ENCODE assay signal across 19 cellular contexts in genomic region chr11:2427721-2428321, GRCh38. TPM values are rescaled to one million over a fixed set of nuclear protein-coding genes. Genes with fewer than 3 reads are reported as not detected.
DNase-seq lines count a peak whose midpoint lies in the region; ATAC-seq and TF ChIP-seq lines count a peak whose summit lies in the region.
"Had no signal": no experiment of that assay in that cellular context is flagged by ENCODE, and none has a peak within 500 bp of the region (broad histone marks: within the 10 kb centered on the region; RNA-seq: fewer than 3 reads in every experiment).

No MANE protein-coding gene starts in this region.

- H3K4me3 ChIP-seq in DND-41 (ENCODE audit: low read depth in 1 of 2, low read length in 2 of 2), result no peak overlapping the region
- H3K4me3 ChIP-seq in IMR-90 (ENCODE audit: insufficient read depth, low read depth, low read length), result no peak overlapping the region
- H3K4me3 ChIP-seq in Caco-2 (ENCODE audit: low read depth, low read length), result no peak overlapping the region
- no peak overlapping the region for H3K4me3 ChIP-seq in SJCRH30
- H3K4me3 ChIP-seq: ascending aorta, dorsolateral prefrontal cortex, neural progenitor cell, prostate gland, SK-N-MC, upper lobe of left lung had no signal

- no peak overlapping the region for H2BK20ac ChIP-seq in IMR-90 (ENCODE audit: low read depth, low read length)

- no peak overlapping the region for H3K4me3 Mint-ChIP-seq in Caco-2 (ENCODE audit: unreplicated experiment)
- H3K4me3 Mint-ChIP-seq: activated T-helper 17 cell treated with anti-CD3 and anti-CD28 coated beads, Interleukin-2, amount 50 U/mL, for 72 hours; IgD-negative memory B cell; neural progenitor cell had no signal

- H4K5ac ChIP-seq in IMR-90 (ENCODE audit: low read depth, low read length), result no peak overlapping the region

- H3K36me3 ChIP-seq in DND-41 (ENCODE audit: insufficient read depth, low read length), result no peaks in the 10 kb centered on the region
- no peaks in the 10 kb centered on the region for H3K36me3 ChIP-seq in IMR-90 (ENCODE audit: control insufficient read depth, insufficient read depth, low read length)
- H3K36me3 ChIP-seq in Caco-2 (ENCODE audit: control insufficient read depth, insufficient read depth, low read length), result no peaks in the 10 kb centered on the region
- no peaks in the 10 kb centered on the region for H3K36me3 ChIP-seq in SJCRH30
- H3K36me3 ChIP-seq: ascending aorta, neural progenitor cell, prostate gland, upper lobe of left lung had no signal

- no peak overlapping the region for H4K91ac ChIP-seq in IMR-90 (ENCODE audit: insufficient read depth, low read depth, low read length)

- H3K9me3 ChIP-seq in DND-41 (ENCODE audit: insufficient read depth, low read length, severe bottlenecking), result no peaks in the 10 kb centered on the region
- no peaks in the 10 kb centered on the region for H3K9me3 ChIP-seq in IMR-90 (ENCODE audit: control insufficient read depth, insufficient read depth, low read length)
- no peaks in the 10 kb centered on the region for H3K9me3 ChIP-seq in Caco-2
- H3K9me3 ChIP-seq in SJCRH30 (replicated peaks), result no peaks in the 10 kb centered on the region
- H3K9me3 ChIP-seq: ascending aorta, prostate gland, upper lobe of left lung had no signal

- H3K14ac ChIP-seq in IMR-90 (replicated peaks; ENCODE audit: low read depth, low read length), result no peak overlapping the region

- ATAC-seq in DND-41 (ENCODE audit: insufficient read depth, low read depth) (0 out of 3 replicates have a peak, but pooled peaks have one; percentile 25), IMR-90 (ENCODE audit: low read depth) (peak; percentile 13; the same call in 1 of the 2 replicates), foreskin keratinocyte (peak; percentile 6)

- H3K27me3 ChIP-seq in DND-41 (ENCODE audit: insufficient read depth, low read length, poor library complexity), result no peaks in the 10 kb centered on the region
- peaks cover 11% of the 10 kb centered on the region; the same call in 1 of the 2 replicates for H3K27me3 ChIP-seq in IMR-90 (ENCODE audit: control insufficient read depth, insufficient read depth, low read length)
- H3K27me3 ChIP-seq in foreskin keratinocyte, result no peaks in the 10 kb centered on the region
- H3K27me3 ChIP-seq in Caco-2 (replicated peaks; ENCODE audit: control insufficient read depth, insufficient read depth, low read length), result no peaks in the 10 kb centered on the region
- no peaks in the 10 kb centered on the region; the same call in 1 of the 2 replicates for H3K27me3 ChIP-seq in SJCRH30
- H3K27me3 ChIP-seq: ascending aorta, neural progenitor cell, upper lobe of left lung had no signal

- POLR2A ChIA-PET in IMR-90 (lab: Charles Lee; ENCODE audit: unreplicated experiment) (no interaction called here), Caco-2 (lab: Charles Lee) (no interaction called here)

- no peak overlapping the region for H3K27ac Mint-ChIP-seq in Caco-2 (ENCODE audit: unreplicated experiment)
- H3K27ac Mint-ChIP-seq: activated naive CD4-positive, alpha-beta T cell treated with anti-CD3 and anti-CD28 coated beads, Interleukin-2, amount 50 U/mL, for 72 hours; activated T-helper 17 cell treated with anti-CD3 and anti-CD28 coated beads, Interleukin-2, amount 50 U/mL, for 72 hours; IgD-negative memory B cell; neural progenitor cell had no signal

- H3K4ac ChIP-seq in IMR-90 (ENCODE audit: low read depth, low read length), result no peak overlapping the region

- BruUV-seq in IMR-90 (replicated peaks; lab: Mats Ljungman, UMichigan) (no TSS peak), Caco-2 (replicated peaks; lab: Mats Ljungman, UMichigan) (no TSS peak)

- no peak overlapping the region for H2AK9ac ChIP-seq in IMR-90 (replicated peaks; ENCODE audit: low read depth, low read length, poor library complexity)

- H2AFZ ChIP-seq in DND-41 (ENCODE audit: low read depth, low read length) (no peak overlapping the region), IMR-90 (replicated peaks; ENCODE audit: low read length, poor library complexity) (peak overlapping the region; percentile 26)
- H2AFZ ChIP-seq: neural progenitor cell had no signal

- no peak overlapping the region for H3K23ac ChIP-seq in IMR-90 (ENCODE audit: low read depth, low read length)

- H2AK5ac ChIP-seq in IMR-90 (ENCODE audit: low read depth, low read length), result no peak overlapping the region

- intact Hi-C loops in IMR-90 (cut with micrococcal nuclease), result loop anchor here (1.0 kb wide), 1 partner anchor 460 kb away; no protein-coding TSS in a partner anchor
- intact Hi-C loops in Caco-2 (cut with micrococcal nuclease; ENCODE audit: unreplicated experiment), result loop anchor here (1.0 to 5.0 kb wide), 2 partner anchors 103 to 459 kb away; partner anchors contain the start of gene CDKN1C

- H2BK15ac ChIP-seq in IMR-90 (ENCODE audit: low read depth, low read length), result no peak overlapping the region

- no peaks in the 10 kb centered on the region for H3K79me1 ChIP-seq in IMR-90 (ENCODE audit: low read depth in 1 of 2, low read length in 2 of 2)

- no peak overlapping the region for H3K9ac ChIP-seq in DND-41 (ENCODE audit: low read depth, low read length)
- no peak overlapping the region for H3K9ac ChIP-seq in IMR-90 (ENCODE audit: low read depth, low read length)
- H3K9ac ChIP-seq: neural progenitor cell had no signal

- H3K56ac ChIP-seq in IMR-90 (ENCODE audit: extremely low read depth, insufficient read depth, low read length), result no peak overlapping the region

- DNase-seq in DND-41, result no peak
- no peak for DNase-seq in IMR-90
- DNase-seq in foreskin keratinocyte, result no peak
- no peak for DNase-seq in KG1 (lab: John Stamatoyannopoulos, UW)
- no peak for DNase-seq in Caco-2
- DNase-seq in SJCRH30, result no peak

- 80% methylated on average over 5 of the region's 12 CpGs; no CpG with 5 or more reads in 1 of the 2 experiments for WGBS in IMR-90 (ENCODE audit: extremely low coverage in 2 of 2, insufficient read length in 1 of 2), 2 experiments

- no peaks in the 10 kb centered on the region for H3K9me3 Mint-ChIP-seq in Caco-2 (ENCODE audit: unreplicated experiment)
- H3K9me3 Mint-ChIP-seq: activated naive CD4-positive, alpha-beta T cell treated with anti-CD3 and anti-CD28 coated beads, Interleukin-2, amount 50 U/mL, for 72 hours; activated T-helper 17 cell treated with anti-CD3 and anti-CD28 coated beads, Interleukin-2, amount 50 U/mL, for 72 hours; IgD-negative memory B cell; neural progenitor cell had no signal

- H3K79me2 ChIP-seq in DND-41 (ENCODE audit: insufficient read depth, low read length), result no peaks in the 10 kb centered on the region

- TF ChIP-seq POLR2A in IMR-90 (IDR thresholded peaks at IDR 0.05; ENCODE audit: low read depth, low read length), result no peak

- H4K8ac ChIP-seq in IMR-90 (ENCODE audit: low read depth in 2 of 2, low read length in 2 of 2), result no peak overlapping the region

- H2BK120ac ChIP-seq in IMR-90 (ENCODE audit: low read depth, low read length), result no peak overlapping the region

- no peaks in the 10 kb centered on the region for H4K20me1 ChIP-seq in DND-41 (ENCODE audit: insufficient read depth, low read length)
- no peaks in the 10 kb centered on the region for H4K20me1 ChIP-seq in IMR-90 (ENCODE audit: insufficient read depth, low read length)

- H3K4me1 Mint-ChIP-seq in Caco-2 (ENCODE audit: low read depth, unreplicated experiment), result no peaks in the 10 kb centered on the region
- H3K4me1 Mint-ChIP-seq: activated T-helper 17 cell treated with anti-CD3 and anti-CD28 coated beads, Interleukin-2, amount 50 U/mL, for 72 hours; IgD-negative memory B cell; neural progenitor cell had no signal

- in situ Hi-C loops in IMR-90 (cut with MboI; ENCODE audit: low sequenced_read_pairs), result loop anchor here (5.0 to 10.0 kb wide), 2 partner anchors 104 to 467 kb away; no protein-coding TSS in a partner anchor

- dilution Hi-C loops in IMR-90 (cut with HindIII; ENCODE audit: low sequenced_read_pairs, unreplicated experiment), result no loop called here

- no peaks in the 10 kb centered on the region for H3K4me1 ChIP-seq in DND-41 (ENCODE audit: insufficient read depth, low read length)
- no peaks in the 10 kb centered on the region for H3K4me1 ChIP-seq in IMR-90 (ENCODE audit: control insufficient read depth, insufficient read depth, low read length)
- H3K4me1 ChIP-seq in foreskin keratinocyte, result no peaks in the 10 kb centered on the region
- H3K4me1 ChIP-seq in Caco-2, result no peaks in the 10 kb centered on the region
- no peaks in the 10 kb centered on the region for H3K4me1 ChIP-seq in SJCRH30
- H3K4me1 ChIP-seq: ascending aorta, neural progenitor cell, prostate gland, upper lobe of left lung had no signal

- no peaks in the 10 kb centered on the region for H3K36me3 Mint-ChIP-seq in Caco-2 (ENCODE audit: insufficient read depth, unreplicated experiment)
- H3K36me3 Mint-ChIP-seq: activated naive CD4-positive, alpha-beta T cell treated with anti-CD3 and anti-CD28 coated beads, Interleukin-2, amount 50 U/mL, for 72 hours; IgD-negative memory B cell; neural progenitor cell had no signal

- H2BK5ac ChIP-seq in IMR-90 (ENCODE audit: low read depth, low read length, poor library complexity, severe bottlenecking), result no peak overlapping the region

- H3K27me3 Mint-ChIP-seq in Caco-2 (ENCODE audit: insufficient read depth, unreplicated experiment), result no peaks in the 10 kb centered on the region
- H3K27me3 Mint-ChIP-seq: activated T-helper 17 cell treated with anti-CD3 and anti-CD28 coated beads, Interleukin-2, amount 50 U/mL, for 72 hours; IgD-negative memory B cell had no signal

- H3K4me2 ChIP-seq in DND-41 (ENCODE audit: insufficient read depth, low read length) (no peak overlapping the region), IMR-90 (ENCODE audit: low read depth, low read length) (no peak overlapping the region)
- H3K4me2 ChIP-seq: neural progenitor cell had no signal

- TF ChIP-seq RAD21 in IMR-90 (IDR thresholded peaks at IDR 0.05; ENCODE audit: low read length), result no peak

- H3K9me1 ChIP-seq in IMR-90 (ENCODE audit: insufficient read depth, low read length), result no peaks in the 10 kb centered on the region

- no peak overlapping the region for H3K18ac ChIP-seq in IMR-90 (ENCODE audit: low read depth, low read length)

- CTCF ChIA-PET in IMR-90 (lab: Yijun Ruan, JAX) (interaction anchor here (0.7 to 1.0 kb wide), 3 partner anchors 103 to 464 kb away, joined by 3 to 4 read pairs (median 4); no protein-coding TSS in a partner anchor), Caco-2 (lab: Charles Lee) (interaction anchor here (0.8 to 3.1 kb wide), 2 partner anchors 104 to 125 kb away, joined by 3 to 31 read pairs; no protein-coding TSS in a partner anchor)

- TF ChIP-seq CTCF in DND-41 (IDR thresholded peaks at IDR 0.05; ENCODE audit: borderline replicate concordance, extremely low read depth, low read length, poor library complexity, severe bottlenecking) (no peak), IMR-90 (conservative IDR thresholded peaks at IDR 0.05; ENCODE audit: low read depth, low read length) (no peak), foreskin keratinocyte (conservative IDR thresholded peaks at IDR 0.05) (no peak), Caco-2 (IDR thresholded peaks at IDR 0.05; ENCODE audit: insufficient read depth in 1 of 2, low read depth in 1 of 2, low read length in 1 of 2, severe bottlenecking in 1 of 2, unreplicated experiment in 1 of 2) (no peak)

- H3K27ac ChIP-seq in DND-41 (ENCODE audit: low read length), result no peak overlapping the region
- no peak overlapping the region for H3K27ac ChIP-seq in IMR-90 (ENCODE audit: insufficient read depth, low read length)
- no peak overlapping the region for H3K27ac ChIP-seq in foreskin keratinocyte
- no peak overlapping the region for H3K27ac ChIP-seq in SJCRH30
- H3K27ac ChIP-seq: ascending aorta, dorsolateral prefrontal cortex, neural progenitor cell, prostate gland, SK-N-MC, upper lobe of left lung had no signal

RNA-seq across cellular contexts. Expression of gene TRPM5, which starts 16.5 kb away (rescaled TPM):
- not detected in 2 replicates for total RNA-seq in IMR-90 (2012; rRNA removed)
- polyA plus RNA-seq in IMR-90 (2012; rRNA removed), result not detected in 2 replicates
- not detected in 2 replicates for polyA plus RNA-seq in IMR-90 (2012; cell fraction: cytosol; rRNA removed)
- 0.02 TPM in 1 of 2 replicates, not detected in the other for polyA plus RNA-seq in IMR-90 (2012; cell fraction: nucleus; rRNA removed; ENCODE audit: low replicate concordance)
- not detected in 2 replicates for total RNA-seq in foreskin keratinocyte
- not detected in 2 replicates for polyA plus RNA-seq in foreskin keratinocyte
- total RNA-seq in Caco-2 (2022), result not detected in 2 replicates
- not detected in 2 replicates for total RNA-seq in SJCRH30 (2014; rRNA removed; shearing (Covaris generic))
- total RNA-seq: activated naive CD4-positive, alpha-beta T cell treated with anti-CD3 and anti-CD28 coated beads, Interleukin-2, amount 50 U/mL, for 72 hours; activated T-helper 17 cell treated with anti-CD3 and anti-CD28 coated beads, Interleukin-2, amount 50 U/mL, for 72 hours; ascending aorta; lung microvascular endothelial cell; M059J; RPMI7951; upper lobe of left lung had no signal
- polyA plus RNA-seq: IgD-negative memory B cell, keratinocyte had no signal

RNA-seq across cellular contexts. Expression of gene KCNQ1, which starts 17.0 kb away (rescaled TPM):
- not detected in 2 replicates for total RNA-seq in IMR-90 (2012; rRNA removed)
- 0.07 TPM in 1 of 2 replicates, not detected in the other for polyA plus RNA-seq in IMR-90 (2012; rRNA removed)
- 0.02 TPM in 1 of 2 replicates, not detected in the other for polyA plus RNA-seq in IMR-90 (2012; cell fraction: cytosol; rRNA removed)
- polyA plus RNA-seq in IMR-90 (2012; cell fraction: nucleus; rRNA removed; ENCODE audit: low replicate concordance), result 0.14 and 0.17 TPM in 2 replicates
- not detected in 2 replicates for total RNA-seq in foreskin keratinocyte
- polyA plus RNA-seq in foreskin keratinocyte, result not detected in 2 replicates
- 0.72 and 1.0 TPM in 2 replicates for total RNA-seq in Caco-2 (2022)
- total RNA-seq in SJCRH30 (2014; rRNA removed; shearing (Covaris generic)), result not detected in 2 replicates
- total RNA-seq: lung microvascular endothelial cell, M059J, RPMI7951 had no signal
- polyA plus RNA-seq: keratinocyte had no signal

RNA-seq across cellular contexts. Expression of gene TSSC4, which starts 27.3 kb away (rescaled TPM):
- total RNA-seq in IMR-90 (2012; rRNA removed) (40.0 and 45.3 TPM in 2 replicates), foreskin keratinocyte (66.7 and 70.1 TPM in 2 replicates), Caco-2 (2022) (46.2 and 60.9 TPM in 2 replicates)
- polyA plus RNA-seq in IMR-90 (2012; rRNA removed) (34.9 and 43.2 TPM in 2 replicates), foreskin keratinocyte (58.5 and 64.5 TPM in 2 replicates)
- 31.3 and 46.1 TPM in 2 replicates for polyA plus RNA-seq in IMR-90 (2012; cell fraction: cytosol; rRNA removed)
- 40.8 and 137 TPM in 2 replicates for polyA plus RNA-seq in IMR-90 (2012; cell fraction: nucleus; rRNA removed; ENCODE audit: low replicate concordance)
- 26.7 and 31.1 TPM in 2 replicates for total RNA-seq in SJCRH30 (2014; rRNA removed; shearing (Covaris generic))

RNA-seq across cellular contexts. Expression of gene CD81, which starts 50.7 kb away (rescaled TPM):
- total RNA-seq in IMR-90 (2012; rRNA removed) (119 and 159 TPM in 2 replicates), foreskin keratinocyte (240 and 248 TPM in 2 replicates), Caco-2 (2022) (397 and 412 TPM in 2 replicates)
- polyA plus RNA-seq in IMR-90 (2012; rRNA removed) (566 and 689 TPM in 2 replicates), foreskin keratinocyte (454 and 491 TPM in 2 replicates)
- 940 and 1,395 TPM in 2 replicates for polyA plus RNA-seq in IMR-90 (2012; cell fraction: cytosol; rRNA removed)
- polyA plus RNA-seq in IMR-90 (2012; cell fraction: nucleus; rRNA removed; ENCODE audit: low replicate concordance), result 328 and 597 TPM in 2 replicates
- 95.3 and 97.7 TPM in 2 replicates for total RNA-seq in SJCRH30 (2014; rRNA removed; shearing (Covaris generic))
